Comparison of ENCODE assay signal across 8 cellular contexts in the genomic region with DNA sequence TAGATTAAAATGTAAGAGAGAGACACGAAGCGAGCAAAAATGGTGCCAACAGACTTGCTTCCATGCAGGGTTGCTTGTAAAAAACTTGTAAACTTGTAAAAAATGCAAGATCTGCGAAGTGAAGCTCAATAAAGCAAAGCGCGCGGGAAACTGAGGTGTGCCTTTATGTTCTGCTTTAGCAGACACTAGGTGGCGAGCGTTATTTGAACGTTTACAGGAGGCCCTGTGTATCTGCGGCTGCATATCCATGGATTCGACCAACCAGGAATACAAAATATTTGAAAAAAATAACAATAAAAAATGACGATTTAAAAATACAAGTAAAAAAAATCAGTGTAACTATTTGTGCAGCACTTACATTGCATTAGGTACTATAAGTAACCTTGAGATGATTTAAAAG. TPM values are rescaled to one million over a fixed set of nuclear protein-coding genes. Genes with fewer than 3 reads are reported as not detected.
DNase-seq lines count a peak whose midpoint lies in the region; ATAC-seq lines count a peak whose summit lies in the region.

No MANE protein-coding gene starts in this region.

- POLR2A ChIA-PET in CD4-positive, alpha-beta memory T cell (lab: Charles Lee; ENCODE audit: partially characterized antibody): interaction anchor here (0.9 to 5.6 kb wide), 7 partner anchors 18 to 131 kb away, joined by 3 to 82 read pairs (median 14); partner anchors contain the start of genes PTTG1IP and SUMO3
- POLR2A ChIA-PET in activated CD4-positive, alpha-beta memory T cell treated with anti-CD3 and anti-CD28 coated beads, Interleukin-2, amount 10 ng/mL, durations not matched to agents 7 days and 5 days (lab: Charles Lee): interaction anchor here (1.2 to 5.9 kb wide), 7 partner anchors 18 to 274 kb away, joined by 3 to 76 read pairs (median 15); partner anchors contain the start of genes ADARB1, PTTG1IP and SUMO3

- peak overlapping the region in 6 of 7 donors; percentile 6 to 99 (median 78) for H3K27ac Mint-ChIP-seq in CD4-positive, alpha-beta memory T cell
- H3K27ac Mint-ChIP-seq in IgD-negative memory B cell: peak overlapping the region in 1 of 3 donors; percentile 75
- no peak overlapping the region for H3K27ac Mint-ChIP-seq in activated CD4-positive, alpha-beta memory T cell treated with anti-CD3 and anti-CD28 coated beads, Interleukin-2, amount 10 ng/mL, durations not matched to agents 7 days and 5 days

- H3K4me1 Mint-ChIP-seq in CD4-positive, alpha-beta memory T cell: peaks cover 35 to 65% (median 47%) of the 10 kb centered on the region in 4 donors
- peaks cover 30 to 42% (median 40%) of the 10 kb centered on the region in 3 donors for H3K4me1 Mint-ChIP-seq in IgD-negative memory B cell
- H3K4me1 Mint-ChIP-seq in activated CD4-positive, alpha-beta memory T cell treated with anti-CD3 and anti-CD28 coated beads, Interleukin-2, amount 10 ng/mL, durations not matched to agents 7 days and 5 days: peaks cover 50% of the 10 kb centered on the region

- H3K4me3 Mint-ChIP-seq in CD4-positive, alpha-beta memory T cell: peak overlapping the region; percentile 95 to 100 (median 98)
- peak overlapping the region; percentile 82 to 100 (median 94) for H3K4me3 Mint-ChIP-seq in IgD-negative memory B cell
- peak overlapping the region; percentile 88 for H3K4me3 Mint-ChIP-seq in activated CD4-positive, alpha-beta memory T cell treated with anti-CD3 and anti-CD28 coated beads, Interleukin-2, amount 10 ng/mL, durations not matched to agents 7 days and 5 days

- peaks cover 30% of the 10 kb centered on the region for H3K4me1 ChIP-seq in CD4-positive, alpha-beta memory T cell (ENCODE audit: insufficient read depth, low read length)

- H3K9me3 Mint-ChIP-seq in CD4-positive, alpha-beta memory T cell: peaks cover 0 to 2% (median 0%) of the 10 kb centered on the region in 8 donors
- no peaks in the 10 kb centered on the region for H3K9me3 Mint-ChIP-seq in IgD-negative memory B cell
- no peaks in the 10 kb centered on the region for H3K9me3 Mint-ChIP-seq in activated CD4-positive, alpha-beta memory T cell treated with anti-CD3 and anti-CD28 coated beads, Interleukin-2, amount 10 ng/mL, durations not matched to agents 7 days and 5 days

- no peaks in the 10 kb centered on the region for H3K9me3 ChIP-seq in CD4-positive, alpha-beta memory T cell (ENCODE audit: control insufficient read depth in 1 of 2, low read length in 2 of 2)
- no peaks in the 10 kb centered on the region for H3K9me3 ChIP-seq in iPS-18c (ENCODE audit: control insufficient read depth, insufficient read depth, low read length)

- H3K36me3 ChIP-seq in CD4-positive, alpha-beta memory T cell (ENCODE audit: insufficient read depth, low read length): peaks cover 12% of the 10 kb centered on the region

- intact Hi-C loops in CD4-positive, alpha-beta memory T cell (cut with micrococcal nuclease): loop anchor here (1.0 to 10.0 kb wide), 2 partner anchors 111 to 275 kb away; partner anchors contain the start of gene ADARB1

- H3K4me3 ChIP-seq in CD4-positive, alpha-beta memory T cell (ENCODE audit: low read length in 2 of 2): no peak overlapping the region
- H3K4me3 ChIP-seq in iPS-18c (ENCODE audit: insufficient read depth, low read depth, low read length): peak overlapping the region; percentile 92; the same call in 1 of the 2 replicates

- H3K36me3 Mint-ChIP-seq in CD4-positive, alpha-beta memory T cell: peaks cover 10 to 45% of the 10 kb centered on the region in 2 donors
- peaks cover 6% of the 10 kb centered on the region for H3K36me3 Mint-ChIP-seq in IgD-negative memory B cell
- peaks cover 40% of the 10 kb centered on the region for H3K36me3 Mint-ChIP-seq in activated CD4-positive, alpha-beta memory T cell treated with anti-CD3 and anti-CD28 coated beads, Interleukin-2, amount 10 ng/mL, durations not matched to agents 7 days and 5 days (ENCODE audit: low read depth)

- CTCF ChIA-PET in CD4-positive, alpha-beta memory T cell (lab: Charles Lee; ENCODE audit: partially characterized antibody): interaction anchor here (1.0 to 5.6 kb wide), 22 partner anchors 8 to 328 kb away, joined by 3 to 82 read pairs (median 8); partner anchors contain the start of genes PTTG1IP and SUMO3
- CTCF ChIA-PET in activated CD4-positive, alpha-beta memory T cell treated with anti-CD3 and anti-CD28 coated beads, Interleukin-2, amount 10 ng/mL, durations not matched to agents 7 days and 5 days (lab: Charles Lee): interaction anchor here (0.6 to 6.1 kb wide), 22 partner anchors 15 to 460 kb away, joined by 3 to 84 read pairs (median 4); partner anchors contain the start of genes ITGB2, PTTG1IP and SUMO3

- H3K27ac ChIP-seq in CD4-positive, alpha-beta memory T cell (ENCODE audit: low read depth, low read length): no peak overlapping the region

- ATAC-seq in HG03025 (IDR thresholded peaks at IDR 0.05; ENCODE audit: low FRiP score, unreplicated experiment): no peak
- ATAC-seq in HG03095 (IDR thresholded peaks at IDR 0.05; ENCODE audit: unreplicated experiment): no peak

- no peak for DNase-seq in CD4-positive, alpha-beta memory T cell
- peak; percentile 41 for DNase-seq in activated CD4-positive, alpha-beta memory T cell treated with anti-CD3 and anti-CD28 coated beads, Interleukin-2, amount 10 ng/mL, durations not matched to agents 7 days and 5 days
- no peak for DNase-seq in stimulated activated CD4-positive, alpha-beta T cell treated with anti-CD3 and anti-CD28 coated beads, Interleukin-4, amount 100 ng/mL, for 4 hours
- DNase-seq in activated CD8-positive, alpha-beta memory T cell treated with anti-CD3 and anti-CD28 coated beads, Interleukin-2, amount 50 U/mL, for 48 hours: no peak

- H3K27me3 ChIP-seq in CD4-positive, alpha-beta memory T cell (ENCODE audit: insufficient read depth, low read length): no peaks in the 10 kb centered on the region

- no peaks in the 10 kb centered on the region for H3K27me3 Mint-ChIP-seq in CD4-positive, alpha-beta memory T cell
- H3K27me3 Mint-ChIP-seq in IgD-negative memory B cell: no peaks in the 10 kb centered on the region
- no peaks in the 10 kb centered on the region for H3K27me3 Mint-ChIP-seq in activated CD4-positive, alpha-beta memory T cell treated with anti-CD3 and anti-CD28 coated beads, Interleukin-2, amount 10 ng/mL, durations not matched to agents 7 days and 5 days

RNA-seq across cellular contexts. Expression of gene UBE2G2, which starts 1.5 kb away (rescaled TPM):
- total RNA-seq in CD4-positive, alpha-beta memory T cell: 100 to 1,000 TPM; 125 to 131 TPM
- polyA plus RNA-seq in CD4-positive, alpha-beta memory T cell: 10 to 100 TPM; 51.8 to 65.9 TPM
- polyA plus RNA-seq in IgD-negative memory B cell: 55.7 TPM
- 10 to 100 TPM; 70.7 to 74.0 TPM for total RNA-seq in activated CD4-positive, alpha-beta memory T cell treated with anti-CD3 and anti-CD28 coated beads, Interleukin-2, amount 10 ng/mL, durations not matched to agents 7 days and 5 days

RNA-seq across cellular contexts. Expression of gene SUMO3, which starts 17.8 kb away (rescaled TPM):
- 10 to 100 TPM; 36.3 to 37.3 TPM for total RNA-seq in CD4-positive, alpha-beta memory T cell
- polyA plus RNA-seq in CD4-positive, alpha-beta memory T cell: 10 to 100 TPM; 74.9 to 99.7 TPM
- 92.3 TPM for polyA plus RNA-seq in IgD-negative memory B cell
- 10 to 100 TPM; 86.5 to 89.0 TPM for total RNA-seq in activated CD4-positive, alpha-beta memory T cell treated with anti-CD3 and anti-CD28 coated beads, Interleukin-2, amount 10 ng/mL, durations not matched to agents 7 days and 5 days
